ENCODE assay signal across 1 cellular context in the genomic region with DNA sequence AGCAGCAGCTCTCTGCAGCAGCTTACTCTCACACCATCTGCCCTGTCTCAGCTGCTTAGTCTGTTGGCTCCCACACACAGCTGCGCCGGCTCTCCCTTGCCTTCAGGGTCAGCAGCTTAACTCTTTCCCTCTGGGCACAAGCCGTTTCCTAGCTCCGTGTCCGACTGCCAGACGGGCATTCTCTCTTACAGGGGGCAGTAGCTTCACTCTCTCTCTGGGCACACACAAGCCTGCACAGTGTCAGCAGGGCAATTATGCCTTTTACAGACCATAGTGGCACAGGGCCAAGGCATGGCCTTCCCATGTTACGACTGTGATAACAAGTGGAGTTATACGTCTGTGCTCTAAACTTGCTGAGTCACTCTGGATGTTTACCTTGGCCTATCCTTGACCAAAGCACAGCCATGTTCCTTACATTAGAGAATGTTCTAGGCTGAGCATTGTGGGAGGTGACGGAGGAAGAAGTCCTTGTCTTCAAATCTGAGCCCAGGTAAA.
TF ChIP-seq lines count a peak whose summit lies in the region.

No MANE protein-coding gene starts in this region.

TF ChIP-seq in SK-N-SH, 30 proteins besides CTCF, POLR2A, EP300 and RAD21 (continued from another document):
- peak; percentile 51; the same call in 1 of the 2 replicates for TF ChIP-seq GATA2 (CRISPR knock-in tag; IDR thresholded peaks at IDR 0.05)
- TF ChIP-seq RCOR1 (IDR thresholded peaks at IDR 0.05; ENCODE audit: low read length): peak; percentile 69; the same call in 1 of the 2 replicates
- TF ChIP-seq RFX5 (IDR thresholded peaks at IDR 0.05; ENCODE audit: low read length): no peak
- TF ChIP-seq FOXJ3 (CRISPR knock-in tag; IDR thresholded peaks at IDR 0.05): peak; percentile 84
- TF ChIP-seq, protein P1, sequence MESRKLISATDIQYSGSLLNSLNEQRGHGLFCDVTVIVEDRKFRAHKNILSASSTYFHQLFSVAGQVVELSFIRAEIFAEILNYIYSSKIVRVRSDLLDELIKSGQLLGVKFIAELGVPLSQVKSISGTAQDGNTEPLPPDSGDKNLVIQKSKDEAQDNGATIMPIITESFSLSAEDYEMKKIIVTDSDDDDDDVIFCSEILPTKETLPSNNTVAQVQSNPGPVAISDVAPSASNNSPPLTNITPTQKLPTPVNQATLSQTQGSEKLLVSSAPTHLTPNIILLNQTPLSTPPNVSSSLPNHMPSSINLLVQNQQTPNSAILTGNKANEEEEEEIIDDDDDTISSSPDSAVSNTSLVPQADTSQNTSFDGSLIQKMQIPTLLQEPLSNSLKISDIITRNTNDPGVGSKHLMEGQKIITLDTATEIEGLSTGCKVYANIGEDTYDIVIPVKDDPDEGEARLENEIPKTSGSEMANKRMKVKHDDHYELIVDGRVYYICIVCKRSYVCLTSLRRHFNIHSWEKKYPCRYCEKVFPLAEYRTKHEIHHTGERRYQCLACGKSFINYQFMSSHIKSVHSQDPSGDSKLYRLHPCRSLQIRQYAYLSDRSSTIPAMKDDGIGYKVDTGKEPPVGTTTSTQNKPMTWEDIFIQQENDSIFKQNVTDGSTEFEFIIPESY (IDR thresholded peaks at IDR 0.05; ENCODE audit: borderline replicate concordance, low read depth): no peak
- TF ChIP-seq, protein P2, sequence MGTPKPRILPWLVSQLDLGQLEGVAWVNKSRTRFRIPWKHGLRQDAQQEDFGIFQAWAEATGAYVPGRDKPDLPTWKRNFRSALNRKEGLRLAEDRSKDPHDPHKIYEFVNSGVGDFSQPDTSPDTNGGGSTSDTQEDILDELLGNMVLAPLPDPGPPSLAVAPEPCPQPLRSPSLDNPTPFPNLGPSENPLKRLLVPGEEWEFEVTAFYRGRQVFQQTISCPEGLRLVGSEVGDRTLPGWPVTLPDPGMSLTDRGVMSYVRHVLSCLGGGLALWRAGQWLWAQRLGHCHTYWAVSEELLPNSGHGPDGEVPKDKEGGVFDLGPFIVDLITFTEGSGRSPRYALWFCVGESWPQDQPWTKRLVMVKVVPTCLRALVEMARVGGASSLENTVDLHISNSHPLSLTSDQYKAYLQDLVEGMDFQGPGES (IDR thresholded peaks at IDR 0.05; ENCODE audit: low read depth, low read length): no peak
- no peak for TF ChIP-seq SIN3A (IDR thresholded peaks at IDR 0.05; ENCODE audit: borderline replicate concordance, low read depth, low read length)
- TF ChIP-seq TEAD4 (IDR thresholded peaks at IDR 0.05; ENCODE audit: borderline replicate concordance, insufficient read depth): no peak
- no peak for TF ChIP-seq EZH2phosphoT487 (IDR thresholded peaks at IDR 0.05; ENCODE audit: borderline replicate concordance, low read depth)
- TF ChIP-seq SMC3 (IDR thresholded peaks at IDR 0.05; ENCODE audit: low read depth, low read length): no peak
- TF ChIP-seq, protein P3, sequence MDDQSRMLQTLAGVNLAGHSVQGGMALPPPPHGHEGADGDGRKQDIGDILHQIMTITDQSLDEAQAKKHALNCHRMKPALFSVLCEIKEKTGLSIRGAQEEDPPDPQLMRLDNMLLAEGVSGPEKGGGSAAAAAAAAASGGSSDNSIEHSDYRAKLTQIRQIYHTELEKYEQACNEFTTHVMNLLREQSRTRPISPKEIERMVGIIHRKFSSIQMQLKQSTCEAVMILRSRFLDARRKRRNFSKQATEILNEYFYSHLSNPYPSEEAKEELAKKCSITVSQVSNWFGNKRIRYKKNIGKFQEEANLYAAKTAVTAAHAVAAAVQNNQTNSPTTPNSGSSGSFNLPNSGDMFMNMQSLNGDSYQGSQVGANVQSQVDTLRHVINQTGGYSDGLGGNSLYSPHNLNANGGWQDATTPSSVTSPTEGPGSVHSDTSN (IDR thresholded peaks at IDR 0.05): no peak
- TF ChIP-seq GABPA (IDR thresholded peaks at IDR 0.05; ENCODE audit: low read depth): no peak
- TF ChIP-seq, protein P4, sequence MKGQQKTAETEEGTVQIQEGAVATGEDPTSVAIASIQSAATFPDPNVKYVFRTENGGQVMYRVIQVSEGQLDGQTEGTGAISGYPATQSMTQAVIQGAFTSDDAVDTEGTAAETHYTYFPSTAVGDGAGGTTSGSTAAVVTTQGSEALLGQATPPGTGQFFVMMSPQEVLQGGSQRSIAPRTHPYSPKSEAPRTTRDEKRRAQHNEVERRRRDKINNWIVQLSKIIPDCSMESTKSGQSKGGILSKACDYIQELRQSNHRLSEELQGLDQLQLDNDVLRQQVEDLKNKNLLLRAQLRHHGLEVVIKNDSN (IDR thresholded peaks at IDR 0.05; ENCODE audit: borderline replicate concordance, low read depth): no peak
- no peak for TF ChIP-seq POLR2AphosphoS5 (IDR thresholded peaks at IDR 0.05; ENCODE audit: low read depth, low read length)
